Comparison of ENCODE assay signal across 9 cellular contexts in genomic region chr4:146114066-146114465, GRCh38.
"Had no signal": no experiment of that assay in that cellular context is flagged by ENCODE, and none has a peak within 500 bp of the region (broad histone marks: within the 10 kb centered on the region; RNA-seq: fewer than 3 reads in every experiment).

No MANE protein-coding gene starts in this region.

- H3K4me1 ChIP-seq: HAP-1 had no signal

- H2AFZ ChIP-seq: GM23248 had no signal

- H3K36me3 ChIP-seq: HAP-1 had no signal

- H3K27ac ChIP-seq: GM23248, HL-60 had no signal

- H3K9ac ChIP-seq: GM23248 had no signal

- ATAC-seq: HCT116 had no signal

- H3K4me3 Mint-ChIP-seq: HFFc6 had no signal

- DNase-seq: GM23248, GOT3, H7, HFFc6, KBM-7 had no signal

- H3K4me3 ChIP-seq: GM23248, HAP-1 had no signal

- H3K9me3 Mint-ChIP-seq: HFFc6 had no signal

- H3K9me3 ChIP-seq: HAP-1 had no signal

- H3K27ac Mint-ChIP-seq: HFFc6, IgD-negative memory B cell had no signal
